Comparison of ENCODE assay signal across 18 cellular contexts in genomic region chr15:25989327-25989726, GRCh38.
A peak's percentile ranks its signal among the peaks of the same experiment; 100 is the strongest.
DNase-seq lines count a peak whose midpoint lies in the region; ATAC-seq and TF ChIP-seq lines count a peak whose summit lies in the region.
"Had no signal": no experiment of that assay in that cellular context is flagged by ENCODE, and none has a peak within 500 bp of the region (broad histone marks: within the 10 kb centered on the region; RNA-seq: fewer than 3 reads in every experiment).

No MANE protein-coding gene starts in this region.

- H3K9ac ChIP-seq in neuronal stem cell (ENCODE audit: low read depth, low read length, poor library complexity): no peak overlapping the region

- no peaks in the 10 kb centered on the region for H3K27me3 Mint-ChIP-seq in activated CD4-positive, alpha-beta T cell treated with anti-CD3 and anti-CD28 coated beads for 36 hours
- no peaks in the 10 kb centered on the region for H3K27me3 Mint-ChIP-seq in activated CD4-positive, alpha-beta T cell treated with anti-CD3 and anti-CD28 coated beads, Interleukin-2, amount 10 ng/mL, durations not matched to agents 7 days and 5 days
- peaks cover 4% of the 10 kb centered on the region for H3K27me3 Mint-ChIP-seq in activated naive CD8-positive, alpha-beta T cell treated with anti-CD3 and anti-CD28 coated beads, Interleukin-2, amount 10 ng/mL, durations not matched to agents 7 days and 5 days

- CTCF ChIA-PET in activated CD4-positive, alpha-beta T cell treated with anti-CD3 and anti-CD28 coated beads for 36 hours (lab: Charles Lee): no interaction called here
- CTCF ChIA-PET in activated CD4-positive, alpha-beta T cell treated with anti-CD3 and anti-CD28 coated beads, Interleukin-2, amount 10 ng/mL, durations not matched to agents 7 days and 5 days (lab: Charles Lee): no interaction called here

- no peak overlapping the region for H3K4me2 ChIP-seq in neuronal stem cell (ENCODE audit: insufficient read depth, low read length, poor library complexity, severe bottlenecking)

- H3K4me3 ChIP-seq in H7 (ENCODE audit: insufficient read depth, low read depth, low read length): no peak overlapping the region
- peak overlapping the region in 1 of 2 donors; percentile 23 for H3K4me3 ChIP-seq in neuronal stem cell (ENCODE audit: low read length in 2 of 2)
- H3K4me3 ChIP-seq in tibial artery: no peak overlapping the region
- H3K4me3 ChIP-seq: ascending aorta, thyroid gland had no signal

- H3K23ac ChIP-seq in neuronal stem cell (ENCODE audit: low read depth, low read length, poor library complexity): no peak overlapping the region

- H2AK5ac ChIP-seq in neuronal stem cell (ENCODE audit: low read depth, low read length): peak overlapping the region; percentile 39

- H3K36me3 ChIP-seq in H7 (replicated peaks; ENCODE audit: control insufficient read depth, insufficient read depth, low read length) (no peaks in the 10 kb centered on the region), neuronal stem cell (replicated peaks in 1 of 2; ENCODE audit: control insufficient read depth in 2 of 2, insufficient read depth in 2 of 2, low read length in 2 of 2) (no peaks in the 10 kb centered on the region), tibial artery (no peaks in the 10 kb centered on the region)
- H3K36me3 ChIP-seq: ascending aorta, thyroid gland had no signal

- intact Hi-C loops in activated CD4-positive, alpha-beta T cell treated with anti-CD3 and anti-CD28 coated beads for 36 hours (cut with DNase I, micrococcal nuclease): no loop called here
- intact Hi-C loops in tibial artery (cut with DNase I; ENCODE audit: low total_unique reads): no loop called here

- no peak overlapping the region for H2AFZ ChIP-seq in neuronal stem cell (ENCODE audit: low read length)

- no peak overlapping the region for H3K4me3 Mint-ChIP-seq in activated CD4-positive, alpha-beta T cell treated with anti-CD3 and anti-CD28 coated beads for 36 hours
- no peak overlapping the region for H3K4me3 Mint-ChIP-seq in activated CD4-positive, alpha-beta T cell treated with anti-CD3 and anti-CD28 coated beads, Interleukin-2, amount 10 ng/mL, durations not matched to agents 7 days and 5 days
- H3K4me3 Mint-ChIP-seq in activated naive CD8-positive, alpha-beta T cell treated with anti-CD3 and anti-CD28 coated beads, Interleukin-2, amount 10 ng/mL, durations not matched to agents 7 days and 5 days: no peak overlapping the region
- H3K4me3 Mint-ChIP-seq: CD8-positive, alpha-beta T cell; nephron had no signal

- no peak overlapping the region for H3K14ac ChIP-seq in neuronal stem cell (ENCODE audit: low read length)

- peak overlapping the region; percentile 86 for H2BK15ac ChIP-seq in neuronal stem cell (ENCODE audit: low read length)

- no peak overlapping the region for H2BK5ac ChIP-seq in neuronal stem cell (ENCODE audit: low read length)

- H3K27ac ChIP-seq in neuronal stem cell (replicated peaks; ENCODE audit: low read length) (no peak overlapping the region), tibial artery (no peak overlapping the region)
- H3K27ac ChIP-seq: ascending aorta, RWPE1, thyroid gland had no signal

- H3K4ac ChIP-seq in neuronal stem cell (ENCODE audit: low read length): no peak overlapping the region

- H3K36me3 Mint-ChIP-seq in activated CD4-positive, alpha-beta T cell treated with anti-CD3 and anti-CD28 coated beads for 36 hours (ENCODE audit: low read depth): no peaks in the 10 kb centered on the region
- H3K36me3 Mint-ChIP-seq in activated CD4-positive, alpha-beta T cell treated with anti-CD3 and anti-CD28 coated beads, Interleukin-2, amount 10 ng/mL, durations not matched to agents 7 days and 5 days (ENCODE audit: low read depth): no peaks in the 10 kb centered on the region
- no peaks in the 10 kb centered on the region for H3K36me3 Mint-ChIP-seq in activated naive CD8-positive, alpha-beta T cell treated with anti-CD3 and anti-CD28 coated beads, Interleukin-2, amount 10 ng/mL, durations not matched to agents 7 days and 5 days
- H3K36me3 Mint-ChIP-seq: CD8-positive, alpha-beta T cell had no signal

- H3K4me1 ChIP-seq in neuronal stem cell (ENCODE audit: control insufficient read depth in 2 of 2, insufficient read depth in 1 of 2, low read depth in 1 of 2, low read length in 2 of 2) (peaks cover 5 to 8% of the 10 kb centered on the region in 2 donors), tibial artery (no peaks in the 10 kb centered on the region)
- H3K4me1 ChIP-seq: ascending aorta, thyroid gland had no signal

- H2BK120ac ChIP-seq in neuronal stem cell (ENCODE audit: low read depth, low read length): peak overlapping the region; percentile 11

- DNase-seq in activated CD4-positive, alpha-beta T cell treated with anti-CD3 and anti-CD28 coated beads for 36 hours: peak; percentile 33
- DNase-seq in activated CD4-positive, alpha-beta T cell treated with anti-CD3 and anti-CD28 coated beads, Interleukin-2, amount 10 ng/mL, durations not matched to agents 7 days and 5 days: no peak
- DNase-seq in H7 (peak; percentile 52), neuronal stem cell (ENCODE audit: low spot score) (no peak), tibial artery (no peak), epidermal melanocyte (ENCODE audit: insufficient read length, low spot score) (no peak)
- peak; percentile 31 for DNase-seq in activated naive CD8-positive, alpha-beta T cell treated with anti-CD3 and anti-CD28 coated beads, Interleukin-2, amount 10 ng/mL, durations not matched to agents 7 days and 5 days
- DNase-seq: EL, mammary epithelial cell, NCI-H748 treated with DMSO at 0.1 percent for 48 hours, thyroid gland had no signal

- POLR2A ChIA-PET in activated CD4-positive, alpha-beta T cell treated with anti-CD3 and anti-CD28 coated beads for 36 hours (lab: Charles Lee): no interaction called here
- POLR2A ChIA-PET in activated CD4-positive, alpha-beta T cell treated with anti-CD3 and anti-CD28 coated beads, Interleukin-2, amount 10 ng/mL, durations not matched to agents 7 days and 5 days (lab: Charles Lee): no interaction called here
- POLR2A ChIA-PET in activated naive CD8-positive, alpha-beta T cell treated with anti-CD3 and anti-CD28 coated beads, Interleukin-2, amount 10 ng/mL, durations not matched to agents 7 days and 5 days (lab: Charles Lee): no interaction called here

- H3K18ac ChIP-seq in neuronal stem cell (ENCODE audit: low read length): peak overlapping the region; percentile 40

- H2BK12ac ChIP-seq in neuronal stem cell (ENCODE audit: low read length): no peak overlapping the region

- no peak overlapping the region for H4K91ac ChIP-seq in neuronal stem cell (ENCODE audit: low read depth, low read length, poor library complexity)

- peaks cover 0 to 2% of the 10 kb centered on the region in 2 donors for H3K9me3 ChIP-seq in neuronal stem cell (replicated peaks in 1 of 2; ENCODE audit: control insufficient read depth in 2 of 2, insufficient read depth in 1 of 2, low read depth in 1 of 2, low read length in 2 of 2)
- no peaks in the 10 kb centered on the region for H3K9me3 ChIP-seq in tibial artery
- H3K9me3 ChIP-seq: ascending aorta, thyroid gland had no signal

- no CpG with 5 or more reads among the region's 25 CpGs for WGBS in neuronal stem cell (ENCODE audit: extremely low coverage in 2 of 2, insufficient read length in 2 of 2, insufficient replicate concordance in 1 of 2), 2 donors

- TF ChIP-seq CTCF in tibial artery (IDR thresholded peaks at IDR 0.05): no peak

- no peak for ATAC-seq in activated CD4-positive, alpha-beta T cell treated with anti-CD3 and anti-CD28 coated beads for 36 hours
- no peak for ATAC-seq in activated naive CD8-positive, alpha-beta T cell treated with anti-CD3 and anti-CD28 coated beads, Interleukin-2, amount 10 ng/mL, durations not matched to agents 7 days and 5 days (ENCODE audit: low read depth)
- no peak for ATAC-seq in GM18858 (IDR thresholded peaks at IDR 0.05; ENCODE audit: unreplicated experiment)
- ATAC-seq: activated CD4-positive, CD25-positive, alpha-beta regulatory T cell treated with anti-CD3 and anti-CD28 coated beads, Interleukin-2, amount 50 U/mL, for 24 hours; CD8-positive, alpha-beta T cell; HCT116 had no signal

- H4K8ac ChIP-seq in neuronal stem cell (ENCODE audit: low read depth, low read length): no peak overlapping the region

- H3K27me3 ChIP-seq in H7 (ENCODE audit: control insufficient read depth, insufficient read depth, low read length): no peaks in the 10 kb centered on the region
- H3K27me3 ChIP-seq in neuronal stem cell (ENCODE audit: control insufficient read depth in 3 of 3, insufficient read depth in 3 of 3, low read depth in 1 of 3, low read length in 3 of 3): no peaks in the 10 kb centered on the region
- H3K27me3 ChIP-seq in tibial artery: no peaks in the 10 kb centered on the region
- H3K27me3 ChIP-seq: ascending aorta, thyroid gland had no signal

- no peak overlapping the region for H3K27ac Mint-ChIP-seq in activated CD4-positive, alpha-beta T cell treated with anti-CD3 and anti-CD28 coated beads for 36 hours
- H3K27ac Mint-ChIP-seq in activated CD4-positive, alpha-beta T cell treated with anti-CD3 and anti-CD28 coated beads, Interleukin-2, amount 10 ng/mL, durations not matched to agents 7 days and 5 days: no peak overlapping the region
- no peak overlapping the region for H3K27ac Mint-ChIP-seq in activated naive CD8-positive, alpha-beta T cell treated with anti-CD3 and anti-CD28 coated beads, Interleukin-2, amount 10 ng/mL, durations not matched to agents 7 days and 5 days
- H3K27ac Mint-ChIP-seq: CD8-positive, alpha-beta T cell; nephron had no signal

- H3K9me3 Mint-ChIP-seq in activated CD4-positive, alpha-beta T cell treated with anti-CD3 and anti-CD28 coated beads for 36 hours (ENCODE audit: low read depth): no peaks in the 10 kb centered on the region
- H3K9me3 Mint-ChIP-seq in activated CD4-positive, alpha-beta T cell treated with anti-CD3 and anti-CD28 coated beads, Interleukin-2, amount 10 ng/mL, durations not matched to agents 7 days and 5 days: peaks cover 2% of the 10 kb centered on the region
- peaks cover 3% of the 10 kb centered on the region for H3K9me3 Mint-ChIP-seq in activated naive CD8-positive, alpha-beta T cell treated with anti-CD3 and anti-CD28 coated beads, Interleukin-2, amount 10 ng/mL, durations not matched to agents 7 days and 5 days
- H3K9me3 Mint-ChIP-seq: CD8-positive, alpha-beta T cell had no signal

- H3K4me1 Mint-ChIP-seq in activated CD4-positive, alpha-beta T cell treated with anti-CD3 and anti-CD28 coated beads for 36 hours: no peaks in the 10 kb centered on the region
- no peaks in the 10 kb centered on the region for H3K4me1 Mint-ChIP-seq in activated CD4-positive, alpha-beta T cell treated with anti-CD3 and anti-CD28 coated beads, Interleukin-2, amount 10 ng/mL, durations not matched to agents 7 days and 5 days
- no peaks in the 10 kb centered on the region for H3K4me1 Mint-ChIP-seq in activated naive CD8-positive, alpha-beta T cell treated with anti-CD3 and anti-CD28 coated beads, Interleukin-2, amount 10 ng/mL, durations not matched to agents 7 days and 5 days

- H3K79me1 ChIP-seq in neuronal stem cell (ENCODE audit: low read depth, low read length): no peaks in the 10 kb centered on the region

Comparison
In these comparisons a context has a peak if more than half of its experiments do, and no peak if none do; other contexts are left out.
1. DNase-seq: peak in activated CD4-positive, alpha-beta T cell treated with anti-CD3 and anti-CD28 coated beads for 36 hours (single experiment), H7 (single experiment) and activated naive CD8-positive, alpha-beta T cell treated with anti-CD3 and anti-CD28 coated beads, Interleukin-2, amount 10 ng/mL, durations not matched to agents 7 days and 5 days (single experiment); none in activated CD4-positive, alpha-beta T cell treated with anti-CD3 and anti-CD28 coated beads, Interleukin-2, amount 10 ng/mL, durations not matched to agents 7 days and 5 days (single experiment), neuronal stem cell (single experiment), tibial artery (0 of 2) and epidermal melanocyte (single experiment).